In genomic region chr7:4650471-4651047, GRCh38 we compare ENCODE assay signal across 11 cellular contexts. TPM values are rescaled to one million over a fixed set of nuclear protein-coding genes. Genes with fewer than 3 reads are reported as not detected.
DNase-seq lines count a peak whose midpoint lies in the region; ATAC-seq lines count a peak whose summit lies in the region.
"Had no signal": no experiment of that assay in that cellular context is flagged by ENCODE, and none has a peak within 500 bp of the region (broad histone marks: within the 10 kb centered on the region; RNA-seq: fewer than 3 reads in every experiment).

No MANE protein-coding gene starts in this region.

- H3K9ac ChIP-seq in GM23248: peak overlapping the region; percentile 57
- H3K9ac ChIP-seq: SK-N-SH had no signal

- no peaks in the 10 kb centered on the region for H3K27me3 ChIP-seq in GM23248 (replicated peaks; ENCODE audit: insufficient read depth)

- H3K27ac ChIP-seq in GM23248 (peak overlapping the region; percentile 4; the same call in 1 of the 2 replicates), cingulate gyrus (ENCODE audit: low read depth, low read length) (peak overlapping the region; percentile 25)

- no peak overlapping the region for H3K4me3 ChIP-seq in GM23248

- H3F3A ChIP-seq in GM23248 (ENCODE audit: insufficient read depth): no peaks in the 10 kb centered on the region; the same call in 1 of the 2 replicates

- ATAC-seq in sciatic nerve (peak; percentile 80), GM18867 (IDR thresholded peaks at IDR 0.05; ENCODE audit: unreplicated experiment) (no peak), HG02642 (IDR thresholded peaks at IDR 0.05; ENCODE audit: poor library complexity, unreplicated experiment) (no peak)
- ATAC-seq: HCT116 had no signal

- H4K20me1 ChIP-seq in GM23248 (ENCODE audit: insufficient read depth): no peaks in the 10 kb centered on the region

- no peak overlapping the region for H3K4me2 ChIP-seq in GM23248 (ENCODE audit: unreplicated experiment)
- H3K4me2 ChIP-seq: SK-N-SH had no signal

- no peaks in the 10 kb centered on the region for H3K79me2 ChIP-seq in GM23248 (ENCODE audit: insufficient read depth)

- DNase-seq in GM23248: peak; percentile 61
- DNase-seq in kidney glomerular epithelial cell (lab: John Stamatoyannopoulos, UW): peak; percentile 7
- DNase-seq in sciatic nerve (ENCODE audit: low spot score): no peak
- DNase-seq in DMS53 treated with DMSO at 0.1 percent for 48 hours (lab: John Stamatoyannopoulos, UW; ENCODE audit: unreplicated experiment): no peak
- DNase-seq in GM19238 (ENCODE audit: insufficient read length, low spot score): no peak
- DNase-seq: cerebellar nuclear complex, SK-N-SH had no signal

- intact Hi-C loops in sciatic nerve (cut with DNase I): no loop called here

- H3K9me2 ChIP-seq in GM23248 (ENCODE audit: insufficient read depth): no peaks in the 10 kb centered on the region
- H3K9me2 ChIP-seq: SK-N-SH had no signal

- WGBS in GM23248 (ENCODE audit: low coverage in 1 of 2, low lambda C conversion rate in 2 of 2, missing lambda C conversion rate in 2 of 2), 2 experiments: 27 to 29% methylated on average over 18 of the region's 18 CpGs

- H3K4me1 ChIP-seq in GM23248 (ENCODE audit: insufficient read depth): no peaks in the 10 kb centered on the region

- H3K9me3 ChIP-seq in GM23248 (ENCODE audit: low read depth): no peaks in the 10 kb centered on the region
- H3K9me3 ChIP-seq: SK-N-SH had no signal

- in situ Hi-C loops in GM23248 (cut with MboI): no loop called here

- H2AFZ ChIP-seq in GM23248: peak overlapping the region; percentile 79

- H3K36me3 ChIP-seq in GM23248 (ENCODE audit: low read depth): no peaks in the 10 kb centered on the region

RNA-seq across cellular contexts. Expression of gene FOXK1, which starts 31.5 kb away (rescaled TPM):
- 16.4 and 21.4 TPM in 2 replicates for total RNA-seq in GM23248 (2014; rRNA removed; shearing (Covaris generic))
- 7.4 and 8.5 TPM in 2 replicates for polyA plus RNA-seq in GM23248 (2016; fragmentation: Nextera tagmentation; extraction: Ambion mirVana)
- total RNA-seq in sciatic nerve: 37.7 TPM

Comparison
In these comparisons a context has a peak if more than half of its experiments do, and no peak if none do; other contexts are left out.
1. DNase-seq: peak in GM23248 (single experiment) and kidney glomerular epithelial cell (single experiment); none in sciatic nerve (single experiment), DMS53 treated with DMSO at 0.1 percent for 48 hours (single experiment) and GM19238 (single experiment).